Comparison of ENCODE assay signal across 17 cellular contexts in genomic region chr17:69712801-69713311, GRCh38.
DNase-seq lines count a peak whose midpoint lies in the region; ATAC-seq, FAIRE-seq and TF ChIP-seq lines count a peak whose summit lies in the region.
"Had no signal": no experiment of that assay in that cellular context is flagged by ENCODE, and none has a peak within 500 bp of the region (broad histone marks: within the 10 kb centered on the region; RNA-seq: fewer than 3 reads in every experiment).

No MANE protein-coding gene starts in this region.

- peak overlapping the region; percentile 33; the same call in 1 of the 2 replicates for H2AFZ ChIP-seq in Karpas-422 (ENCODE audit: low read length)
- H2AFZ ChIP-seq in parathyroid adenoma, result peak overlapping the region; percentile 8

- H3K27ac Mint-ChIP-seq in activated T-helper 17 cell treated with anti-CD3 and anti-CD28 coated beads, Interleukin-2, amount 50 U/mL, for 72 hours, result no peak overlapping the region
- H3K27ac Mint-ChIP-seq: B cell; CD4-positive, alpha-beta T cell had no signal

- no peaks in the 10 kb centered on the region for H3K9me3 ChIP-seq in Karpas-422 (ENCODE audit: low read length)
- no peaks in the 10 kb centered on the region for H3K9me3 ChIP-seq in WERI-Rb-1 (ENCODE audit: severe bottlenecking)
- H3K9me3 ChIP-seq in parathyroid adenoma (ENCODE audit: control insufficient read depth, low read length), result no peaks in the 10 kb centered on the region
- H3K9me3 ChIP-seq: MG63, SJSA1 had no signal

- H3K4me3 Mint-ChIP-seq in activated T-helper 17 cell treated with anti-CD3 and anti-CD28 coated beads, Interleukin-2, amount 50 U/mL, for 72 hours, result no peak overlapping the region
- H3K4me3 Mint-ChIP-seq: B cell; CD4-positive, alpha-beta T cell had no signal

- H3K9me3 Mint-ChIP-seq in activated T-helper 17 cell treated with anti-CD3 and anti-CD28 coated beads, Interleukin-2, amount 50 U/mL, for 72 hours, result peaks cover 4% of the 10 kb centered on the region
- H3K9me3 Mint-ChIP-seq: CD4-positive, alpha-beta T cell had no signal

- H3K79me2 ChIP-seq in Karpas-422 (ENCODE audit: low read length), result no peaks in the 10 kb centered on the region
- no peaks in the 10 kb centered on the region for H3K79me2 ChIP-seq in parathyroid adenoma

- H3K4me1 ChIP-seq in Karpas-422 (ENCODE audit: low read length) (peaks cover 31% of the 10 kb centered on the region), parathyroid adenoma (peaks cover 14% of the 10 kb centered on the region)
- H3K4me1 ChIP-seq: SJSA1 had no signal

- in situ Hi-C loops in KBM-7 (cut with MboI; ENCODE audit: low pct_unique_long_range_greater_than_20kb, low sequenced_read_pairs), result no loop called here

- ATAC-seq in activated T-helper 17 cell treated with anti-CD3 and anti-CD28 coated beads, Interleukin-2, amount 50 U/mL, for 72 hours (replicated peaks), result no peak

- H3K4me3 ChIP-seq in Karpas-422 (ENCODE audit: low read length), result peak overlapping the region; percentile 11; the same call in 1 of the 2 replicates
- H3K4me3 ChIP-seq in WERI-Rb-1 (ENCODE audit: low read depth, low read length), result no peak overlapping the region
- H3K4me3 ChIP-seq in parathyroid adenoma (ENCODE audit: low read depth, low read length), result no peak overlapping the region
- H3K4me3 ChIP-seq: MG63, SJSA1 had no signal

- H3K9me2 ChIP-seq in Karpas-422 (replicated peaks; ENCODE audit: insufficient read depth, low read length), result no peaks in the 10 kb centered on the region

- H4K20me1 ChIP-seq in Karpas-422 (ENCODE audit: insufficient read depth, low read depth, low read length), result no peaks in the 10 kb centered on the region

- H3K9ac ChIP-seq in Karpas-422 (ENCODE audit: low read length), result no peak overlapping the region
- H3K9ac ChIP-seq in parathyroid adenoma, result no peak overlapping the region

- H3K27me3 ChIP-seq in Karpas-422 (ENCODE audit: low read length), result no peaks in the 10 kb centered on the region
- H3K27me3 ChIP-seq in WERI-Rb-1 (ENCODE audit: insufficient read depth, low read depth, severe bottlenecking), result no peaks in the 10 kb centered on the region
- H3K27me3 ChIP-seq in parathyroid adenoma (ENCODE audit: control insufficient read depth, insufficient read depth, low read length), result no peaks in the 10 kb centered on the region
- H3K27me3 ChIP-seq: MG63, SJSA1 had no signal

- peaks cover 5% of the 10 kb centered on the region for H3K4me1 Mint-ChIP-seq in activated T-helper 17 cell treated with anti-CD3 and anti-CD28 coated beads, Interleukin-2, amount 50 U/mL, for 72 hours
- H3K4me1 Mint-ChIP-seq: B cell had no signal

- TF ChIP-seq CTCF in D721Med (IDR thresholded peaks at IDR 0.05; ENCODE audit: insufficient read depth, missing control alignments) (no peak), WERI-Rb-1 (IDR thresholded peaks at IDR 0.05; ENCODE audit: low read depth, low read length) (no peak), parathyroid adenoma (IDR thresholded peaks at IDR 0.05) (no peak)

- FAIRE-seq in D721Med (lab: Jason Lieb, UNC), result peak; percentile 78
- FAIRE-seq: H1 had no signal

- no peak for DNase-seq in D721Med (ENCODE audit: insufficient read length, low spot score)
- no peak for DNase-seq in Karpas-422
- DNase-seq in WERI-Rb-1, result peak; percentile 71
- no peak for DNase-seq in KBM-7
- DNase-seq in substantia nigra (lab: John Stamatoyannopoulos, UW), result no peak
- DNase-seq: CD4-positive, alpha-beta T cell; KG1; MG63; NCI-H1105 treated with DMSO at 0.1 percent for 48 hours; NCI-H187; SW 1271 had no signal

- H3K27me3 Mint-ChIP-seq in activated T-helper 17 cell treated with anti-CD3 and anti-CD28 coated beads, Interleukin-2, amount 50 U/mL, for 72 hours, result peaks cover 14% of the 10 kb centered on the region
- H3K27me3 Mint-ChIP-seq: B cell; CD4-positive, alpha-beta T cell had no signal

- peak overlapping the region; percentile 34 for H3K4me2 ChIP-seq in Karpas-422 (ENCODE audit: low read depth, low read length, poor library complexity, severe bottlenecking)
- peak overlapping the region; percentile 41 for H3K4me2 ChIP-seq in parathyroid adenoma (ENCODE audit: low read length)

- H3K27ac ChIP-seq in Karpas-422 (ENCODE audit: low read length), result no peak overlapping the region
- H3K27ac ChIP-seq in WERI-Rb-1, result 0 out of 2 replicates have a peak overlapping the region, but pooled peaks have one; percentile 3
- H3K27ac ChIP-seq in parathyroid adenoma, result no peak overlapping the region
- H3K27ac ChIP-seq in substantia nigra (ENCODE audit: low read depth, low read length, poor library complexity, severe bottlenecking), result no peak overlapping the region
- H3K27ac ChIP-seq: RWPE1, SJSA1 had no signal

- no peaks in the 10 kb centered on the region for H3K36me3 Mint-ChIP-seq in activated T-helper 17 cell treated with anti-CD3 and anti-CD28 coated beads, Interleukin-2, amount 50 U/mL, for 72 hours (ENCODE audit: low read depth)

- no peaks in the 10 kb centered on the region for H3K36me3 ChIP-seq in Karpas-422 (ENCODE audit: insufficient read depth, low read length)
- no peaks in the 10 kb centered on the region for H3K36me3 ChIP-seq in WERI-Rb-1
- H3K36me3 ChIP-seq in parathyroid adenoma (ENCODE audit: control insufficient read depth, insufficient read depth, low read length), result no peaks in the 10 kb centered on the region
- H3K36me3 ChIP-seq: MG63, SJSA1 had no signal
